ENCODE assay signal across 8 cellular contexts in genomic region chr12:49827351-49828099, GRCh38. TPM values are rescaled to one million over a fixed set of nuclear protein-coding genes. Genes with fewer than 3 reads are reported as not detected.
A peak's percentile ranks its signal among the peaks of the same experiment; 100 is the strongest.
DNase-seq lines count a peak whose midpoint lies in the region; ATAC-seq and TF ChIP-seq lines count a peak whose summit lies in the region.

No MANE protein-coding gene starts in this region.

- H3K36me3 Mint-ChIP-seq in nephron progenitor cell (ENCODE audit: low read depth) = peaks cover 7% of the 10 kb centered on the region

- H3K4me3 Mint-ChIP-seq in nephron progenitor cell = peak overlapping the region; percentile 94

- H3K27me3 ChIP-seq in OCI-LY3 (ENCODE audit: low read depth, low read length) = no peaks in the 10 kb centered on the region
- no peaks in the 10 kb centered on the region for H3K27me3 ChIP-seq in foreskin keratinocyte
- no peaks in the 10 kb centered on the region for H3K27me3 ChIP-seq in upper lobe of left lung

- H3K27ac ChIP-seq in OCI-LY3 (ENCODE audit: low read length) (no peak overlapping the region), foreskin keratinocyte (no peak overlapping the region), upper lobe of left lung (peak overlapping the region; percentile 89 to 95 (median 93))

- no peak for TF ChIP-seq CTCF in OCI-LY3 (IDR thresholded peaks at IDR 0.05; ENCODE audit: low read depth, low read length)
- TF ChIP-seq CTCF in foreskin keratinocyte (conservative IDR thresholded peaks at IDR 0.05) = no peak
- TF ChIP-seq CTCF in nephron progenitor cell (IDR thresholded peaks at IDR 0.05) = no peak
- peak in 1 of 6 experiments; percentile 13 for TF ChIP-seq CTCF in upper lobe of left lung (IDR thresholded peaks at IDR 0.05)

- H4K20me1 ChIP-seq in OCI-LY3 (ENCODE audit: insufficient read depth, low read length) = no peaks in the 10 kb centered on the region

- peak; percentile 71 for DNase-seq in Daoy (ENCODE audit: low read depth)
- peak; percentile 50 for DNase-seq in activated naive CD4-positive, alpha-beta T cell treated with Interleukin-2 at 50 U/mL for 16 hours
- peak; percentile 32 to 57 for DNase-seq in foreskin keratinocyte
- peak; percentile 84 for DNase-seq in nephron progenitor cell
- DNase-seq in upper lobe of left lung = peak; percentile 66 to 88

- peak overlapping the region; percentile 91 for H3K27ac Mint-ChIP-seq in nephron progenitor cell

- H3K4me1 Mint-ChIP-seq in nephron progenitor cell = peaks cover 48% of the 10 kb centered on the region

- H2AFZ ChIP-seq in OCI-LY3 (ENCODE audit: low read depth, low read length) = no peak overlapping the region

- TF ChIP-seq POLR2A in upper lobe of left lung (IDR thresholded peaks at IDR 0.05) = peak in 2 of 4 donors; percentile 13 to 25

- TF ChIP-seq EP300 in upper lobe of left lung (IDR thresholded peaks at IDR 0.05) = no peak

- 0 out of 2 replicates have a peak, but pooled peaks cover 7% of the 10 kb centered on the region for H3K79me2 ChIP-seq in OCI-LY3 (ENCODE audit: low read length)

- no peaks in the 10 kb centered on the region for H3K36me3 ChIP-seq in OCI-LY3 (replicated peaks; ENCODE audit: low read depth, low read length)
- no peaks in the 10 kb centered on the region for H3K36me3 ChIP-seq in upper lobe of left lung

- H3K9me3 Mint-ChIP-seq in nephron progenitor cell = no peaks in the 10 kb centered on the region

- no peaks in the 10 kb centered on the region for H3K27me3 Mint-ChIP-seq in nephron progenitor cell (ENCODE audit: low read depth, poor library complexity)

- 0 to 8% methylated on average over 18 to 20 of the region's 38 CpGs for WGBS in upper lobe of left lung, 2 donors

- H3K4me3 ChIP-seq in OCI-LY3 (ENCODE audit: low read length) (peak overlapping the region; percentile 87), upper lobe of left lung (peak overlapping the region; percentile 73 to 98 (median 80))

- ATAC-seq in HG02642 (IDR thresholded peaks at IDR 0.05; ENCODE audit: poor library complexity, unreplicated experiment) (peak; percentile 11), foreskin keratinocyte (peak; percentile 27), upper lobe of left lung (ENCODE audit: low FRiP score in 2 of 2) (peak; percentile 60 to 72), GM21367 (IDR thresholded peaks at IDR 0.05; ENCODE audit: unreplicated experiment) (no peak)

- H3K9ac ChIP-seq in OCI-LY3 (ENCODE audit: low read length) = peak overlapping the region; percentile 61

- peak overlapping the region; percentile 71 for H3K4me2 ChIP-seq in OCI-LY3 (ENCODE audit: low read length)

- H3K9me3 ChIP-seq in OCI-LY3 (ENCODE audit: insufficient read depth, low read length) (no peaks in the 10 kb centered on the region), upper lobe of left lung (no peaks in the 10 kb centered on the region)

- H3K4me1 ChIP-seq in OCI-LY3 (ENCODE audit: low read length) = peaks cover 11% of the 10 kb centered on the region
- peaks cover 13% of the 10 kb centered on the region for H3K4me1 ChIP-seq in foreskin keratinocyte
- H3K4me1 ChIP-seq in upper lobe of left lung = peaks cover 35 to 46% (median 40%) of the 10 kb centered on the region in 4 donors

RNA-seq across cellular contexts. Expression of gene NCKAP5L, which starts 0.7 kb away (rescaled TPM):
- total RNA-seq in Daoy (2014; rRNA removed; shearing (Covaris generic)) = 12.9 and 14.3 TPM in 2 replicates
- total RNA-seq in foreskin keratinocyte (15.7 and 16.2 TPM in 2 replicates), upper lobe of left lung (10 to 100 TPM; 21.1 to 58.9 (median 30.8) TPM)
- polyA plus RNA-seq in foreskin keratinocyte = 8.8 and 9.1 TPM in 2 replicates

RNA-seq across cellular contexts. Expression of gene BCDIN3D, which starts 15.4 kb away (rescaled TPM):
- 4.7 and 6.4 TPM in 2 replicates for total RNA-seq in Daoy (2014; rRNA removed; shearing (Covaris generic))
- total RNA-seq in foreskin keratinocyte (2.9 and 3.0 TPM in 2 replicates), upper lobe of left lung (1 to 10 TPM in 5 of 6 donors, under 1 TPM in 1; 0.44 to 4.9 (median 4.2) TPM)
- 2.4 and 2.8 TPM in 2 replicates for polyA plus RNA-seq in foreskin keratinocyte

Comparison
In these comparisons a context has a peak if more than half of its experiments do, and no peak if none do; other contexts are left out.
1. H3K27ac ChIP-seq: peak in upper lobe of left lung (4 of 4); none in OCI-LY3 (single experiment) and foreskin keratinocyte (single experiment).
2. Peak in every context shown above with its lines, with median percentiles within 50 percentile points of each other: DNase-seq.